ENCODE assay signal across 9 cellular contexts in the genomic region with DNA sequence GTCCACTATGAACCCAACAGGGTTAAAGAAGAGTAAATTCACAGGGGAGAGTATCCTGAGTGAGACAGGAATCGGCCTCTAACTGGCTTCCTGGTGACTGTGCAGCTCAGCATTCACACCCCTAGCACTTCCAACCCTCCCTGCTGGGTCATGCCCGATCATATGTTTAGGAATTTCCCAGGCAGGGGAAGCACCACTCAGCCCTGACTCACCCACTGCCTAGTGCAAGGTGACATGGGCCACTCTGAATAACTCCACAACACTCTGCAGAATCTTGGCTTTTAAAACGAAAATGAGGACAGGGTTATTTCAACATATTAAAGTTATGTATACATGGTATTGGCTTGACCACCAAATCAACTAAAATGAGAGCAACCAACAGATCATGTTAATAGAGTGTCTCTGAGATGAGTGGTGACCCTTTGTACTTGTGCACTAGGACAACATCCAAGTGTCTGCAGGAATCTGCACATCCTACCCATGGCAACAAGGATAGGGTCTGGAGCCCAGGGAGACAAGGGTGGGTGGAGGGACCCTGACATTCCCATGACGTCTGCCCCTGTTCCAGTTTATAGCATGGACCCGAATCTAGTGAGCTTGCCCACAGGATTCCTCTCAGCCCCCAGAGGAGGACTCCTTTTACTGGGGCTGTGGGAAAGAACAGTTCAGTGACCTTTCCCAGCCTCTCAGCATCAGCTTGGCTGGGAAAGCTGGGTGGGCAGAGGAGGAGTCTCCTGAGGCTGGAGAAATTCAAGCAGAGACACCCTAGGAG.
DNase-seq lines count a peak whose midpoint lies in the region; ATAC-seq, FAIRE-seq and TF ChIP-seq lines count a peak whose summit lies in the region.
"Had no signal": no experiment of that assay in that cellular context is flagged by ENCODE, and none has a peak within 500 bp of the region (broad histone marks: within the 10 kb centered on the region; RNA-seq: fewer than 3 reads in every experiment).

No MANE protein-coding gene starts in this region.

- H3K79me2 ChIP-seq in mammary epithelial cell (ENCODE audit: insufficient read depth, low read length) (no peaks in the 10 kb centered on the region), keratinocyte (ENCODE audit: control insufficient read depth, insufficient read depth, low read length) (no peaks in the 10 kb centered on the region)

- peak overlapping the region; percentile 19 for H3K4me2 ChIP-seq in mammary epithelial cell (ENCODE audit: insufficient read depth, low read depth, low read length)
- H3K4me2 ChIP-seq in keratinocyte (ENCODE audit: control insufficient read depth, extremely low read depth, insufficient read depth, low read depth, low read length), result peak overlapping the region; percentile 3

- no peak for TF ChIP-seq CTCF in mammary epithelial cell (conservative IDR thresholded peaks at IDR 0.05 in 1 of 2, IDR thresholded peaks at IDR 0.05 in 1 of 2; ENCODE audit: extremely low read depth in 1 of 2, insufficient read depth in 1 of 2, low read depth in 1 of 2, low read length in 2 of 2)
- no peak for TF ChIP-seq CTCF in keratinocyte (optimal IDR thresholded peaks at IDR 0.05 in 1 of 3, IDR thresholded peaks at IDR 0.05 in 1 of 3, conservative IDR thresholded peaks at IDR 0.05 in 1 of 3; ENCODE audit: extremely low read depth in 1 of 3, insufficient read depth in 2 of 3, low read length in 3 of 3)

- no peak overlapping the region for H3K4me3 ChIP-seq in mammary epithelial cell (replicated peaks in 1 of 3; ENCODE audit: insufficient read depth in 1 of 3, low read depth in 2 of 3, low read length in 3 of 3)
- no peak overlapping the region for H3K4me3 ChIP-seq in keratinocyte (ENCODE audit: control insufficient read depth in 2 of 3, extremely low read depth in 1 of 3, insufficient read depth in 2 of 3, low read depth in 1 of 3, low read length in 3 of 3)

- peak; percentile 44 for ATAC-seq in HG03432 (IDR thresholded peaks at IDR 0.05; ENCODE audit: unreplicated experiment)

- peak overlapping the region; percentile 10 for H2AFZ ChIP-seq in mammary epithelial cell (ENCODE audit: low read depth, low read length)
- no peak overlapping the region for H2AFZ ChIP-seq in keratinocyte (ENCODE audit: control insufficient read depth, low read length)

- H4K20me1 ChIP-seq in mammary epithelial cell (ENCODE audit: insufficient read depth, low read length), result no peaks in the 10 kb centered on the region
- H4K20me1 ChIP-seq in keratinocyte (ENCODE audit: control insufficient read depth, extremely low read depth, insufficient read depth, low read length), result no peaks in the 10 kb centered on the region

- no peaks in the 10 kb centered on the region for H3K9me1 ChIP-seq in keratinocyte (ENCODE audit: control insufficient read depth, extremely low read depth, insufficient read depth, low read length)

- WGBS in mammary epithelial cell (ENCODE audit: low coverage, missing lambda C conversion rate), result 22% methylated on average over 5 of the region's 5 CpGs

- H3K9ac ChIP-seq in mammary epithelial cell (ENCODE audit: insufficient read depth, low read length) (no peak overlapping the region), keratinocyte (ENCODE audit: control insufficient read depth, extremely low read depth, insufficient read depth, low read length) (peak overlapping the region; percentile 11)

- peak; percentile 97 for DNase-seq in A172 (ENCODE audit: low spot score)
- DNase-seq in mammary epithelial cell, result peak; percentile 97
- DNase-seq in keratinocyte (ENCODE audit: low read depth, low spot score), result peak; percentile 73
- DNase-seq in hypothalamus (lab: John Stamatoyannopoulos, UW), result no peak
- DNase-seq in activated CD4-positive, alpha-beta T cell treated with anti-CD3 and anti-CD28 coated beads for 48 hours, result no peak
- no peak for DNase-seq in NK-92 treated with Interleukin-12 subunit alpha and Interleukin-12 subunit beta, amount 100 ng/mL, for 24 hours (lab: John Stamatoyannopoulos, UW)
- no peak for DNase-seq in activated naive CD4-positive, alpha-beta T cell (lab: John Stamatoyannopoulos, UW)

- H3K36me3 ChIP-seq in mammary epithelial cell (ENCODE audit: insufficient read depth, low read length) (no peaks in the 10 kb centered on the region), keratinocyte (ENCODE audit: control insufficient read depth in 2 of 2, extremely low read depth in 1 of 2, insufficient read depth in 2 of 2, low read length in 2 of 2) (no peaks in the 10 kb centered on the region)

- intact Hi-C loops in mammary epithelial cell (cut with micrococcal nuclease), result loop anchor here (1.0 to 10.0 kb wide), 4 partner anchors 78 to 485 kb away; partner anchors contain the start of gene SEMA5A

- CTCF ChIA-PET in mammary epithelial cell (lab: Charles Lee; ENCODE audit: low non-redundant PET), result interaction anchor here (0.8 kb wide), 2 partner anchors 67 to 85 kb away, joined by 3 to 4 read pairs; no protein-coding TSS in a partner anchor

- H3K27me3 ChIP-seq in mammary epithelial cell (ENCODE audit: insufficient read depth, low read length), result no peaks in the 10 kb centered on the region
- no peaks in the 10 kb centered on the region for H3K27me3 ChIP-seq in keratinocyte (ENCODE audit: control insufficient read depth, extremely low read depth, insufficient read depth, low read length)

- BruUV-seq in mammary epithelial cell (replicated peaks; lab: Mats Ljungman, UMichigan), result TSS peak; percentile 14

- in situ Hi-C loops in mammary epithelial cell (cut with MboI; ENCODE audit: low sequenced_read_pairs in 2 of 2), result no loop called here

- H3K9me3 ChIP-seq in mammary epithelial cell (replicated peaks; ENCODE audit: insufficient read depth, low read length) (no peaks in the 10 kb centered on the region), keratinocyte (ENCODE audit: control insufficient read depth, low read depth, low read length) (no peaks in the 10 kb centered on the region)

- H3K27ac ChIP-seq in mammary epithelial cell (ENCODE audit: insufficient read depth, low read depth, low read length) (peak overlapping the region; percentile 87), keratinocyte (ENCODE audit: control insufficient read depth, insufficient read depth, low read length) (peak overlapping the region; percentile 58)
- H3K27ac ChIP-seq: VCaP had no signal

- peak; percentile 92 for FAIRE-seq in keratinocyte (lab: Jason Lieb, UNC)

- dilution Hi-C loops in mammary epithelial cell (cut with HindIII; ENCODE audit: low sequenced_read_pairs), result loop anchor here (5.0 kb wide), 1 partner anchor 107 kb away; no protein-coding TSS in a partner anchor
- dilution Hi-C loops in keratinocyte (cut with MboI; ENCODE audit: extremely low pct_ligation_motif_present, low sequenced_read_pairs), result no loop called here

- H3K4me1 ChIP-seq in mammary epithelial cell (ENCODE audit: insufficient read depth, low read length), result peaks cover 44% of the 10 kb centered on the region
- H3K4me1 ChIP-seq in keratinocyte (ENCODE audit: control insufficient read depth, extremely low read depth, insufficient read depth, low read length), result peaks cover 33% of the 10 kb centered on the region

Comparison
In these comparisons a context has a peak if more than half of its experiments do, and no peak if none do; other contexts are left out.
1. DNase-seq: peak in A172 (single experiment), mammary epithelial cell (single experiment) and keratinocyte (single experiment); none in hypothalamus (0 of 51), activated CD4-positive, alpha-beta T cell treated with anti-CD3 and anti-CD28 coated beads for 48 hours (single experiment), NK-92 treated with Interleukin-12 subunit alpha and Interleukin-12 subunit beta, amount 100 ng/mL, for 24 hours (single experiment) and activated naive CD4-positive, alpha-beta T cell (0 of 4).